Comparison of ENCODE assay signal across 15 cellular contexts in genomic region chr4:4854649-4855292, GRCh38. TPM values are rescaled to one million over a fixed set of nuclear protein-coding genes. Genes with fewer than 3 reads are reported as not detected.
DNase-seq lines count a peak whose midpoint lies in the region; ATAC-seq and TF ChIP-seq lines count a peak whose summit lies in the region.
"Had no signal": no experiment of that assay in that cellular context is flagged by ENCODE, and none has a peak within 500 bp of the region (broad histone marks: within the 10 kb centered on the region; RNA-seq: fewer than 3 reads in every experiment).

No MANE protein-coding gene starts in this region.

- H3K36me3 Mint-ChIP-seq in GM23338 (ENCODE audit: low read depth) (no peaks in the 10 kb centered on the region), naive B cell (peaks cover 0 to 21% of the 10 kb centered on the region in 2 donors), endothelial cell (ENCODE audit: low read depth, unreplicated experiment) (no peaks in the 10 kb centered on the region)
- H3K36me3 Mint-ChIP-seq in activated T-helper 17 cell treated with anti-CD3 and anti-CD28 coated beads, Interleukin-2, amount 50 U/mL, for 72 hours (ENCODE audit: low read depth), result peaks cover 23% of the 10 kb centered on the region

- H3K9ac ChIP-seq in mammary epithelial cell (ENCODE audit: insufficient read depth, low read length), result no peak overlapping the region

- H2AFZ ChIP-seq in GM23338, result no peak overlapping the region
- no peak overlapping the region for H2AFZ ChIP-seq in mammary epithelial cell (ENCODE audit: low read depth, low read length)

- DNase-seq in GM23338 (ENCODE audit: low spot score) (peak; percentile 36), NCI-H1092 treated with DMSO at 0.1 percent for 48 hours (lab: John Stamatoyannopoulos, UW) (peak; percentile 73), naive B cell (no peak), endothelial cell (ENCODE audit: low spot score) (no peak), mammary epithelial cell (no peak)
- DNase-seq: left cardiac atrium; stimulated activated CD4-positive, alpha-beta T cell treated with anti-CD3 and anti-CD28 coated beads, Interleukin-4, amount 100 ng/mL, for 24 hours had no signal

- peaks cover 38% of the 10 kb centered on the region for H4K20me1 ChIP-seq in GM23338 (replicated peaks; ENCODE audit: insufficient read depth)
- no peaks in the 10 kb centered on the region for H4K20me1 ChIP-seq in mammary epithelial cell (ENCODE audit: insufficient read depth, low read length)

- H3K4me2 ChIP-seq in GM23338, result peak overlapping the region; percentile 48; the same call in 1 of the 2 replicates
- no peak overlapping the region for H3K4me2 ChIP-seq in mammary epithelial cell (ENCODE audit: insufficient read depth, low read depth, low read length)

- H3K4me1 ChIP-seq in GM23338 (ENCODE audit: insufficient read depth) (peaks cover 39% of the 10 kb centered on the region), mammary epithelial cell (ENCODE audit: insufficient read depth, low read length) (peaks cover 8% of the 10 kb centered on the region)

- peaks cover 28% of the 10 kb centered on the region; the same call in 1 of the 2 replicates for H3F3A ChIP-seq in GM23338 (replicated peaks; ENCODE audit: low read depth)

- H3K79me2 ChIP-seq in GM23338 (replicated peaks; ENCODE audit: insufficient read depth) (no peaks in the 10 kb centered on the region), mammary epithelial cell (ENCODE audit: insufficient read depth, low read length) (no peaks in the 10 kb centered on the region)

- no peak for ATAC-seq in GM23338
- no peak for ATAC-seq in activated T-helper 17 cell treated with anti-CD3 and anti-CD28 coated beads, Interleukin-2, amount 50 U/mL, for 72 hours (replicated peaks)
- ATAC-seq in naive B cell (ENCODE audit: low read depth in 2 of 2), result no peak
- no peak for ATAC-seq in GM21717 (IDR thresholded peaks at IDR 0.05; ENCODE audit: unreplicated experiment)
- no peak for ATAC-seq in esophagus mucosa
- ATAC-seq: GM12878, heart left ventricle, left cardiac atrium, right cardiac atrium had no signal

- dilution Hi-C loops in mammary epithelial cell (cut with HindIII; ENCODE audit: low sequenced_read_pairs), result no loop called here

- in situ Hi-C loops in mammary epithelial cell (cut with MboI; ENCODE audit: low sequenced_read_pairs in 2 of 2), result loop anchor here in 1 of 2 donors (25.0 kb wide), 1 partner anchor 367 kb away; no protein-coding TSS in a partner anchor

- CTCF ChIA-PET in mammary epithelial cell (lab: Charles Lee; ENCODE audit: low non-redundant PET), result no interaction called here

- H3K4me3 ChIP-seq in GM23338 (0 out of 2 replicates have a peak overlapping the region, but pooled peaks have one; percentile 23), mammary epithelial cell (replicated peaks in 1 of 3; ENCODE audit: insufficient read depth in 1 of 3, low read depth in 2 of 3, low read length in 3 of 3) (no peak overlapping the region)
- H3K4me3 ChIP-seq: GM12878, heart left ventricle had no signal

- peaks cover 95% of the 10 kb centered on the region for H3K27me3 Mint-ChIP-seq in GM23338 (ENCODE audit: insufficient read depth, low read depth, poor library complexity)
- H3K27me3 Mint-ChIP-seq in activated T-helper 17 cell treated with anti-CD3 and anti-CD28 coated beads, Interleukin-2, amount 50 U/mL, for 72 hours, result peaks cover 51% of the 10 kb centered on the region
- peaks cover 44 to 85% (median 52%) of the 10 kb centered on the region in 3 donors for H3K27me3 Mint-ChIP-seq in naive B cell
- H3K27me3 Mint-ChIP-seq in endothelial cell (ENCODE audit: unreplicated experiment), result peaks cover 22% of the 10 kb centered on the region

- no peak overlapping the region for H3K27ac ChIP-seq in GM23338 (ENCODE audit: low read depth)
- H3K27ac ChIP-seq in mammary epithelial cell (ENCODE audit: insufficient read depth, low read depth, low read length), result no peak overlapping the region
- H3K27ac ChIP-seq: C4-2B, heart left ventricle had no signal

- WGBS in mammary epithelial cell (ENCODE audit: low coverage, missing lambda C conversion rate), result 15% methylated on average over 22 of the region's 31 CpGs

- H3K4me1 Mint-ChIP-seq in GM23338, result peaks cover 41% of the 10 kb centered on the region
- peaks cover 11% of the 10 kb centered on the region for H3K4me1 Mint-ChIP-seq in activated T-helper 17 cell treated with anti-CD3 and anti-CD28 coated beads, Interleukin-2, amount 50 U/mL, for 72 hours
- H3K4me1 Mint-ChIP-seq in naive B cell, result peaks cover 30 to 44% (median 37%) of the 10 kb centered on the region in 3 donors
- H3K4me1 Mint-ChIP-seq in endothelial cell (ENCODE audit: unreplicated experiment), result peaks cover 42% of the 10 kb centered on the region

- H3K36me3 ChIP-seq in GM23338 (ENCODE audit: insufficient read depth) (no peaks in the 10 kb centered on the region), mammary epithelial cell (ENCODE audit: insufficient read depth, low read length) (no peaks in the 10 kb centered on the region)
- H3K36me3 ChIP-seq: heart left ventricle had no signal

- H3K27me3 ChIP-seq in GM23338 (ENCODE audit: insufficient read depth) (peaks cover 96% of the 10 kb centered on the region), mammary epithelial cell (ENCODE audit: insufficient read depth, low read length) (peaks cover 47% of the 10 kb centered on the region)

- peaks cover 9% of the 10 kb centered on the region; the same call in 2 of the 3 replicates for H3K9me3 Mint-ChIP-seq in GM23338
- peaks cover 4% of the 10 kb centered on the region for H3K9me3 Mint-ChIP-seq in activated T-helper 17 cell treated with anti-CD3 and anti-CD28 coated beads, Interleukin-2, amount 50 U/mL, for 72 hours
- H3K9me3 Mint-ChIP-seq in naive B cell, result peaks cover 2 to 33% (median 13%) of the 10 kb centered on the region in 7 donors
- no peaks in the 10 kb centered on the region for H3K9me3 Mint-ChIP-seq in endothelial cell (ENCODE audit: unreplicated experiment)

- TF ChIP-seq CTCF in GM23338 (conservative IDR thresholded peaks at IDR 0.05; ENCODE audit: low read depth in 2 of 2) (no peak), endothelial cell (IDR thresholded peaks at IDR 0.05; ENCODE audit: unreplicated experiment) (no peak), mammary epithelial cell (conservative IDR thresholded peaks at IDR 0.05 in 1 of 2, IDR thresholded peaks at IDR 0.05 in 1 of 2; ENCODE audit: extremely low read depth in 1 of 2, insufficient read depth in 1 of 2, low read depth in 1 of 2, low read length in 2 of 2) (no peak)

- peaks cover 3% of the 10 kb centered on the region for H3K9me3 ChIP-seq in mammary epithelial cell (replicated peaks; ENCODE audit: insufficient read depth, low read length)

- intact Hi-C loops in mammary epithelial cell (cut with micrococcal nuclease), result no loop called here

- H3K27ac Mint-ChIP-seq in GM23338 (no peak overlapping the region), naive B cell (peak overlapping the region in 4 of 6 donors; percentile 56 to 98 (median 86)), endothelial cell (ENCODE audit: unreplicated experiment) (no peak overlapping the region)
- H3K27ac Mint-ChIP-seq in activated T-helper 17 cell treated with anti-CD3 and anti-CD28 coated beads, Interleukin-2, amount 50 U/mL, for 72 hours, result no peak overlapping the region

- H3K4me3 Mint-ChIP-seq in GM23338, result no peak overlapping the region
- H3K4me3 Mint-ChIP-seq in activated T-helper 17 cell treated with anti-CD3 and anti-CD28 coated beads, Interleukin-2, amount 50 U/mL, for 72 hours, result peak overlapping the region; percentile 22
- H3K4me3 Mint-ChIP-seq in naive B cell, result peak overlapping the region in 3 of 8 donors; percentile 39 to 83 (median 47)
- H3K4me3 Mint-ChIP-seq in endothelial cell (ENCODE audit: unreplicated experiment), result no peak overlapping the region
- H3K4me3 Mint-ChIP-seq: T-helper 1 cell treated with Interleukin-12 subunit alpha and Interleukin-12 subunit beta and Interleukin-4 antibody, amounts not matched to agents 30 μg/mL and 1 μg/mL, for 36 hours had no signal

- H3K9me2 ChIP-seq in GM23338 (ENCODE audit: insufficient read depth), result no peaks in the 10 kb centered on the region

- no TSS peak for BruUV-seq in mammary epithelial cell (replicated peaks; lab: Mats Ljungman, UMichigan)

TF ChIP-seq in GM23338, 12 proteins besides CTCF, POLR2A, EP300 and RAD21:
- TF ChIP-seq NANOG (IDR thresholded peaks at IDR 0.05; ENCODE audit: borderline replicate concordance) (no peak), ZNF331 (CRISPR knock-in tag; IDR thresholded peaks at IDR 0.05; ENCODE audit: low read depth) (no peak), EZH2 (IDR thresholded peaks at IDR 0.05; ENCODE audit: low read depth, unreplicated experiment) (peak; percentile 61), EZH2phosphoT487 (IDR thresholded peaks at IDR 0.05; ENCODE audit: unreplicated experiment) (peak; percentile 87), CREB1 (CRISPR knock-in tag; IDR thresholded peaks at IDR 0.05; ENCODE audit: low read depth) (no peak), POLR2AphosphoS5 (IDR thresholded peaks at IDR 0.05; ENCODE audit: low read depth) (no peak)

RNA-seq across cellular contexts. Expression of gene MSX1, which starts 4.7 kb away (rescaled TPM):
- total RNA-seq in GM23338 (2014; rRNA removed; shearing (Covaris generic)), result not detected in 2 replicates
- polyA plus RNA-seq in GM23338 (2016; fragmentation: Nextera tagmentation; extraction: Ambion mirVana), result 0.40 and 0.61 TPM in 2 replicates
- total RNA-seq in activated T-helper 17 cell treated with anti-CD3 and anti-CD28 coated beads, Interleukin-2, amount 50 U/mL, for 72 hours, result not detected
- not detected for polyA plus RNA-seq in naive B cell (ENCODE audit: low read depth in 6 of 6)
- total RNA-seq in endothelial cell (ENCODE audit: unreplicated experiment), result 17.4 TPM
- total RNA-seq in mammary epithelial cell, result 1 to 10 TPM in 1 of 2 donors, under 1 TPM in 1; 0.67 to 2.6 TPM
- polyA plus RNA-seq in mammary epithelial cell, result 0.17 TPM
- not detected for polyA minus RNA-seq in mammary epithelial cell
- 0.36 TPM for total RNA-seq in esophagus mucosa

Comparison
In these comparisons a context has a peak if more than half of its experiments do, and no peak if none do; other contexts are left out.
1. DNase-seq: peak in GM23338 (single experiment) and NCI-H1092 treated with DMSO at 0.1 percent for 48 hours (single experiment); none in naive B cell (single experiment), endothelial cell (single experiment) and mammary epithelial cell (single experiment).
2. H3K27ac Mint-ChIP-seq: peak in naive B cell (4 of 6); none in GM23338 (single experiment), activated T-helper 17 cell treated with anti-CD3 and anti-CD28 coated beads, Interleukin-2, amount 50 U/mL, for 72 hours (single experiment) and endothelial cell (single experiment).